ENCODE assay signal across 13 cellular contexts in genomic region chr3:143585720-143586456, GRCh38.
DNase-seq lines count a peak whose midpoint lies in the region; ATAC-seq, FAIRE-seq and TF ChIP-seq lines count a peak whose summit lies in the region.
"Had no signal": no experiment of that assay in that cellular context is flagged by ENCODE, and none has a peak within 500 bp of the region (broad histone marks: within the 10 kb centered on the region; RNA-seq: fewer than 3 reads in every experiment).

No MANE protein-coding gene starts in this region.

- H3K36me3 ChIP-seq in CD4-positive, CD25-positive, alpha-beta regulatory T cell (ENCODE audit: control insufficient read depth, insufficient read depth, low read length) = no peaks in the 10 kb centered on the region
- H3K36me3 ChIP-seq in MM.1S (replicated peaks; ENCODE audit: insufficient read depth, low read length) (no peaks in the 10 kb centered on the region), lower lobe of right lung (peaks cover under 1% of the 10 kb centered on the region), WERI-Rb-1 (no peaks in the 10 kb centered on the region)

- H3K36me3 Mint-ChIP-seq in CD4-positive, CD25-positive, alpha-beta regulatory T cell = peaks cover 24% of the 10 kb centered on the region
- H3K36me3 Mint-ChIP-seq: natural killer cell had no signal

- H3K4me1 Mint-ChIP-seq in CD4-positive, CD25-positive, alpha-beta regulatory T cell = peaks cover 5 to 38% (median 26%) of the 10 kb centered on the region in 4 donors

- intact Hi-C loops in lower lobe of right lung (cut with DNase I) = no loop called here

- no peaks in the 10 kb centered on the region for H3F3A ChIP-seq in MM.1S (ENCODE audit: insufficient read depth, low read length)

- H3K4me3 ChIP-seq in CD4-positive, CD25-positive, alpha-beta regulatory T cell (ENCODE audit: low read depth, low read length) = no peak overlapping the region
- H3K4me3 ChIP-seq in MM.1S (ENCODE audit: low read length) = no peak overlapping the region
- no peak overlapping the region for H3K4me3 ChIP-seq in lower lobe of right lung
- no peak overlapping the region for H3K4me3 ChIP-seq in WERI-Rb-1 (ENCODE audit: low read depth, low read length)
- H3K4me3 ChIP-seq: dorsolateral prefrontal cortex had no signal

- no peaks in the 10 kb centered on the region for H3K9me2 ChIP-seq in MM.1S (replicated peaks; ENCODE audit: insufficient read depth, low read length)

- H2AFZ ChIP-seq in MM.1S (ENCODE audit: low read length) = no peak overlapping the region

- peak in 1 of 3 donors; percentile 31 for DNase-seq in CD4-positive, CD25-positive, alpha-beta regulatory T cell
- DNase-seq in GM19239 (ENCODE audit: insufficient read length, low spot score) = no peak
- DNase-seq in MM.1S = peak; percentile 55
- no peak for DNase-seq in lower lobe of right lung
- no peak for DNase-seq in WERI-Rb-1
- no peak for DNase-seq in NCI-H345 treated with DMSO at 0.1 percent for 48 hours (lab: John Stamatoyannopoulos, UW; ENCODE audit: unreplicated experiment)
- DNase-seq in T-helper 9 cell = no peak
- no peak for DNase-seq in DMS 273 (lab: John Stamatoyannopoulos, UW; ENCODE audit: unreplicated experiment)
- DNase-seq: activated gamma-delta T cell treated with Interleukin-2 at 50 U/mL for 16 hours; natural killer cell; NCI-H82; stimulated activated CD4-positive, alpha-beta T cell treated with anti-CD3 and anti-CD28 coated beads, Interleukin-15, amount 100 ng/mL, for 24 hours had no signal

- no peaks in the 10 kb centered on the region for H3K79me2 ChIP-seq in MM.1S (ENCODE audit: low read length)

- H3K27ac Mint-ChIP-seq in CD4-positive, CD25-positive, alpha-beta regulatory T cell = peak overlapping the region; percentile 9 to 61 (median 24)
- H3K27ac Mint-ChIP-seq: natural killer cell had no signal

- no peaks in the 10 kb centered on the region for H4K20me1 ChIP-seq in MM.1S (ENCODE audit: insufficient read depth, low read length)

- no peak overlapping the region for H3K27ac ChIP-seq in CD4-positive, CD25-positive, alpha-beta regulatory T cell (ENCODE audit: insufficient read depth, low read length, poor library complexity, severe bottlenecking)
- no peak overlapping the region; the same call in 1 of the 2 replicates for H3K27ac ChIP-seq in MM.1S (ENCODE audit: low read length)
- H3K27ac ChIP-seq in lower lobe of right lung = no peak overlapping the region
- H3K27ac ChIP-seq in WERI-Rb-1 = no peak overlapping the region

- peaks cover 0 to 1% (median 0%) of the 10 kb centered on the region in 7 donors for H3K9me3 Mint-ChIP-seq in CD4-positive, CD25-positive, alpha-beta regulatory T cell
- H3K9me3 Mint-ChIP-seq: natural killer cell had no signal

- H3K4me1 ChIP-seq in CD4-positive, CD25-positive, alpha-beta regulatory T cell (ENCODE audit: control insufficient read depth, insufficient read depth, low read length, poor library complexity, severe bottlenecking) = peaks cover 5% of the 10 kb centered on the region
- peaks cover 20% of the 10 kb centered on the region for H3K4me1 ChIP-seq in MM.1S (ENCODE audit: low read length)
- peaks cover 8% of the 10 kb centered on the region for H3K4me1 ChIP-seq in lower lobe of right lung

- H3K4me2 ChIP-seq in MM.1S (ENCODE audit: low read depth, low read length) = peak overlapping the region; percentile 27; the same call in 1 of the 2 replicates

- ATAC-seq in CD4-positive, CD25-positive, alpha-beta regulatory T cell (ENCODE audit: low read depth in 2 of 2) = no peak
- ATAC-seq in lower lobe of right lung = peak; percentile 24 to 30
- ATAC-seq: natural killer cell had no signal

- TF ChIP-seq CTCF in MM.1S (IDR thresholded peaks at IDR 0.05; ENCODE audit: low read length) = no peak
- TF ChIP-seq CTCF in lower lobe of right lung (IDR thresholded peaks at IDR 0.05) = no peak
- TF ChIP-seq CTCF in WERI-Rb-1 (IDR thresholded peaks at IDR 0.05; ENCODE audit: low read depth, low read length) = no peak

- peak; percentile 82 for FAIRE-seq in GM19239 (lab: Jason Lieb, UNC)

- H3K9ac ChIP-seq in MM.1S (ENCODE audit: low read length) = no peak overlapping the region

- H3K9me3 ChIP-seq in CD4-positive, CD25-positive, alpha-beta regulatory T cell (ENCODE audit: control insufficient read depth in 2 of 2, low read length in 2 of 2) = no peaks in the 10 kb centered on the region
- H3K9me3 ChIP-seq in MM.1S (replicated peaks; ENCODE audit: insufficient read depth, low read length) = no peaks in the 10 kb centered on the region
- no peaks in the 10 kb centered on the region for H3K9me3 ChIP-seq in lower lobe of right lung
- H3K9me3 ChIP-seq in WERI-Rb-1 (ENCODE audit: severe bottlenecking) = no peaks in the 10 kb centered on the region

- H3K27me3 ChIP-seq in CD4-positive, CD25-positive, alpha-beta regulatory T cell (ENCODE audit: control insufficient read depth, insufficient read depth, low read length) = no peaks in the 10 kb centered on the region
- no peaks in the 10 kb centered on the region for H3K27me3 ChIP-seq in MM.1S (replicated peaks; ENCODE audit: insufficient read depth, low read length)
- no peaks in the 10 kb centered on the region for H3K27me3 ChIP-seq in lower lobe of right lung (ENCODE audit: low read depth)
- H3K27me3 ChIP-seq in WERI-Rb-1 (ENCODE audit: insufficient read depth, low read depth, severe bottlenecking) = peaks cover 11% of the 10 kb centered on the region
- H3K27me3 ChIP-seq: dorsolateral prefrontal cortex had no signal

- no peak overlapping the region for H3K4me3 Mint-ChIP-seq in CD4-positive, CD25-positive, alpha-beta regulatory T cell
- H3K4me3 Mint-ChIP-seq: natural killer cell had no signal

- no peaks in the 10 kb centered on the region for H3K27me3 Mint-ChIP-seq in CD4-positive, CD25-positive, alpha-beta regulatory T cell

Comparison
In these comparisons a context has a peak if more than half of its experiments do, and no peak if none do; other contexts are left out.
1. ATAC-seq: peak in lower lobe of right lung (2 of 2); none in CD4-positive, CD25-positive, alpha-beta regulatory T cell (0 of 2).